Comparison of ENCODE assay signal across 8 cellular contexts in the genomic region with DNA sequence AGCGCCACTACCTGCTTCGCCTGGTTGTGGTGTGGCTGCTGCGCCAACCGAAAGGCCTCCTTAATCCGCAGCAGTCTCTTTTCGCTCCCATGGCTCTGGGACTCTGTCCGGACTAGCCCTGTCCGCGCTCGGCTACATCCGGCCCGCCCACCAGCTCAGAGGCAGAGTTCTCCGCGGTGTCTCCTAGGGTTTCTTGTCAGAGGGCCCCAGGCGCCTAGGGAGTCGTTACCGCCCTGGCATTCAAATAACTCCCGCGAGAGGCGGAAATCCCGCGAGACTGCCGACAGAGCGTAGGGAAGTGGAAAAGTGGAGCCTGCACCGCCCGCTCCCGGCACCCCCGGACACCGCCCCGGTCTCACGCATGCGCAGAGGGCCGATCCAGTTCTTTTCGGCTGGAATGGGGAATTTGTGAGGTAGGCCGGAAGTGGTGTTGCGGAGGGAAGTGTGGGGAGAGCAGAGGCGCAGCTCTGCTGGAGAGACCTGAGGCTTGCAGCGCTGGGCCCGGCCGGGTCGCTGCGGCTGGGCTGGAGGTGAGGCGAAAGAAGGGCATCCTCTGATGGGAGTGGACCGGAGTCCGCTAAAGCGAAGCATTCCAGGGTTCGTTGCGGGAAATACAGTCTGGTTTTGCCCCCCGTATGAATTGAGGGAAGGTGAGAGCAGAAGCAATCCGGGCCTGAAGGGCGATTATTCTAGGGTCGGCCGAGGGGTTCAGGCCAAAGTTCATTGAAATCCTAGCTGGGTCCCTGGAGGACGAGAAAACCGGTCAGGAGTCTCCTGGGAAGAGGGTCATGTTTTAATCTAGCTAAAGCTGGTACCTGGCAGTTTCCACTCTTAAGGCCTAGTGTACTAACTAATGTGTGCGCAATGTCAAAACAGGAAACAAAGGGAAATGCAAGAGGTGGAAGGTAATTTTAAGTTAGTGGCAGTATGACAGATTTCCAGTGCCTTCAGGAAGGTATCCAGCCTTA. TPM values are rescaled to one million over a fixed set of nuclear protein-coding genes. Genes with fewer than 3 reads are reported as not detected.
DNase-seq lines count a peak whose midpoint lies in the region; ATAC-seq and TF ChIP-seq lines count a peak whose summit lies in the region.

A gene (plus strand): TSS at position 456 of the 968 bp plus-strand sequence. CDS start 5,151 bp downstream, outside the sequence.

- no peak for TF ChIP-seq RAD21 in Ishikawa (IDR thresholded peaks at IDR 0.05; ENCODE audit: low read depth)

- H3K4me3 ChIP-seq in PC-3 (ENCODE audit: low read length), result peak within 1 kb of the TSS; percentile 98
- peak within 1 kb of the TSS; percentile 64 for H3K4me3 ChIP-seq in mucosa of descending colon

- H3K4me1 ChIP-seq in PC-3 (ENCODE audit: insufficient read depth, low read length) (peaks cover 50% of the 10 kb centered on the region), mucosa of descending colon (ENCODE audit: low read depth) (peaks cover 13% of the 10 kb centered on the region)

- BruUV-seq in PC-3 (replicated peaks; lab: Mats Ljungman, UMichigan), result TSS peak; percentile 80

- peak within 1 kb of the TSS; percentile 85 for H3K27ac ChIP-seq in PC-3 (ENCODE audit: low read length)
- peak within 1 kb of the TSS; percentile 90 for H3K27ac ChIP-seq in epithelial cell of prostate

- no peaks in the 10 kb centered on the region for H3F3A ChIP-seq in PC-3 (ENCODE audit: low read length, unreplicated experiment)

- intact Hi-C loops in PC-3 (cut with micrococcal nuclease) (loop anchor here (1.0 to 2.0 kb wide), 2 partner anchors 17 to 27 kb away; no protein-coding TSS in a partner anchor), mucosa of descending colon (cut with DNase I, micrococcal nuclease) (no loop called here)

- H3K27me3 ChIP-seq in PC-3 (ENCODE audit: low read length), result no peaks in the 10 kb centered on the region

- peaks cover 87% of the 10 kb centered on the region for H3K79me2 ChIP-seq in PC-3 (ENCODE audit: low read length)

- H4K20me1 ChIP-seq in PC-3 (ENCODE audit: low read length), result no peaks in the 10 kb centered on the region

- no peaks in the 10 kb centered on the region for H3K9me2 ChIP-seq in PC-3 (replicated peaks; ENCODE audit: low read length)

- DNase-seq in DMS114 treated with DMSO at 0.1 percent for 48 hours (lab: John Stamatoyannopoulos, UW; ENCODE audit: unreplicated experiment) (peak; percentile 96), PC-3 (peak; percentile 99), activated T-cell treated with anti-CD3 and anti-CD28 coated beads for 48 hours (ENCODE audit: low read depth) (peak; percentile 99), epithelial cell of prostate (ENCODE audit: low read depth, low spot score) (peak; percentile 95), mucosa of descending colon (peak; percentile 99 to 100 (median 100))
- DNase-seq in stimulated activated CD8-positive, alpha-beta memory T cell treated with anti-CD3 and anti-CD28 coated beads, Interleukin-4, amount 100 ng/mL, for 24 hours (ENCODE audit: low read depth), result peak; percentile 96

- CTCF ChIA-PET in PC-3 (lab: Charles Lee), result no interaction called here

- POLR2A ChIA-PET in PC-3 (lab: Charles Lee; ENCODE audit: unreplicated experiment), result interaction anchor here (0.6 to 0.7 kb wide), 4 partner anchors 28 to 181 kb away, joined by 3 to 5 read pairs (median 3); no protein-coding TSS in a partner anchor

- peak within 1 kb of the TSS; percentile 98 for H3K4me2 ChIP-seq in PC-3 (ENCODE audit: low read length)

- peaks cover 16% of the 10 kb centered on the region for H3K36me3 ChIP-seq in PC-3 (ENCODE audit: low read depth, low read length)
- H3K36me3 ChIP-seq in mucosa of descending colon (ENCODE audit: low read depth), result peaks cover 6% of the 10 kb centered on the region

- H3K9me3 ChIP-seq in PC-3 (ENCODE audit: low read length) (no peaks in the 10 kb centered on the region), mucosa of descending colon (no peaks in the 10 kb centered on the region)

- H3K9ac ChIP-seq in PC-3 (ENCODE audit: low read length), result peak within 1 kb of the TSS; percentile 96

- peak within 1 kb of the TSS; percentile 78 for H2AFZ ChIP-seq in PC-3 (ENCODE audit: low read length)

- no peak for TF ChIP-seq EP300 in Ishikawa (IDR thresholded peaks at IDR 0.05; ENCODE audit: borderline replicate concordance)

- ATAC-seq in GM21576 (IDR thresholded peaks at IDR 0.05; ENCODE audit: unreplicated experiment) (peak; percentile 92), PC-3 (peak; percentile 92), mucosa of descending colon (peak; percentile 95)

- TF ChIP-seq CTCF in PC-3 (conservative IDR thresholded peaks at IDR 0.05; ENCODE audit: low read depth, low read length) (no peak), mucosa of descending colon (IDR thresholded peaks at IDR 0.05) (no peak)

TF ChIP-seq in Ishikawa, 13 proteins besides CTCF, POLR2A, EP300 and RAD21:
- TF ChIP-seq TEAD4 (IDR thresholded peaks at IDR 0.05) (no peak; the same call in 1 of the 2 replicates), FOXM1 (IDR thresholded peaks at IDR 0.05; ENCODE audit: borderline replicate concordance, low read depth) (peak; percentile 79), CREB1 (IDR thresholded peaks at IDR 0.05; ENCODE audit: low read depth) (peak; percentile 37; the same call in 1 of the 2 replicates), YY1 (IDR thresholded peaks at IDR 0.05; ENCODE audit: low read depth) (peak; percentile 65; the same call in 1 of the 2 replicates), NFIC (IDR thresholded peaks at IDR 0.05) (peak; percentile 19; the same call in 1 of the 2 replicates), TAF1 (IDR thresholded peaks at IDR 0.05; ENCODE audit: low read depth) (peak; percentile 92), CEBPB (IDR thresholded peaks at IDR 0.05) (0 out of 2 replicates have a peak, but pooled peaks have one; percentile 3), EGR1 (IDR thresholded peaks at IDR 0.05) (no peak), TCF12 (IDR thresholded peaks at IDR 0.05; ENCODE audit: low read depth) (peak; percentile 24; the same call in 1 of the 2 replicates), ZBTB7A (IDR thresholded peaks at IDR 0.05; ENCODE audit: low read depth) (no peak)
- TF ChIP-seq, protein P1, sequence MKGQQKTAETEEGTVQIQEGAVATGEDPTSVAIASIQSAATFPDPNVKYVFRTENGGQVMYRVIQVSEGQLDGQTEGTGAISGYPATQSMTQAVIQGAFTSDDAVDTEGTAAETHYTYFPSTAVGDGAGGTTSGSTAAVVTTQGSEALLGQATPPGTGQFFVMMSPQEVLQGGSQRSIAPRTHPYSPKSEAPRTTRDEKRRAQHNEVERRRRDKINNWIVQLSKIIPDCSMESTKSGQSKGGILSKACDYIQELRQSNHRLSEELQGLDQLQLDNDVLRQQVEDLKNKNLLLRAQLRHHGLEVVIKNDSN (IDR thresholded peaks at IDR 0.05), result no peak; the same call in 1 of the 2 replicates
- TF ChIP-seq, protein P2, sequence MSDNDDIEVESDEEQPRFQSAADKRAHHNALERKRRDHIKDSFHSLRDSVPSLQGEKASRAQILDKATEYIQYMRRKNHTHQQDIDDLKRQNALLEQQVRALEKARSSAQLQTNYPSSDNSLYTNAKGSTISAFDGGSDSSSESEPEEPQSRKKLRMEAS (IDR thresholded peaks at IDR 0.05), result peak; percentile 59
- TF ChIP-seq, protein P3, sequence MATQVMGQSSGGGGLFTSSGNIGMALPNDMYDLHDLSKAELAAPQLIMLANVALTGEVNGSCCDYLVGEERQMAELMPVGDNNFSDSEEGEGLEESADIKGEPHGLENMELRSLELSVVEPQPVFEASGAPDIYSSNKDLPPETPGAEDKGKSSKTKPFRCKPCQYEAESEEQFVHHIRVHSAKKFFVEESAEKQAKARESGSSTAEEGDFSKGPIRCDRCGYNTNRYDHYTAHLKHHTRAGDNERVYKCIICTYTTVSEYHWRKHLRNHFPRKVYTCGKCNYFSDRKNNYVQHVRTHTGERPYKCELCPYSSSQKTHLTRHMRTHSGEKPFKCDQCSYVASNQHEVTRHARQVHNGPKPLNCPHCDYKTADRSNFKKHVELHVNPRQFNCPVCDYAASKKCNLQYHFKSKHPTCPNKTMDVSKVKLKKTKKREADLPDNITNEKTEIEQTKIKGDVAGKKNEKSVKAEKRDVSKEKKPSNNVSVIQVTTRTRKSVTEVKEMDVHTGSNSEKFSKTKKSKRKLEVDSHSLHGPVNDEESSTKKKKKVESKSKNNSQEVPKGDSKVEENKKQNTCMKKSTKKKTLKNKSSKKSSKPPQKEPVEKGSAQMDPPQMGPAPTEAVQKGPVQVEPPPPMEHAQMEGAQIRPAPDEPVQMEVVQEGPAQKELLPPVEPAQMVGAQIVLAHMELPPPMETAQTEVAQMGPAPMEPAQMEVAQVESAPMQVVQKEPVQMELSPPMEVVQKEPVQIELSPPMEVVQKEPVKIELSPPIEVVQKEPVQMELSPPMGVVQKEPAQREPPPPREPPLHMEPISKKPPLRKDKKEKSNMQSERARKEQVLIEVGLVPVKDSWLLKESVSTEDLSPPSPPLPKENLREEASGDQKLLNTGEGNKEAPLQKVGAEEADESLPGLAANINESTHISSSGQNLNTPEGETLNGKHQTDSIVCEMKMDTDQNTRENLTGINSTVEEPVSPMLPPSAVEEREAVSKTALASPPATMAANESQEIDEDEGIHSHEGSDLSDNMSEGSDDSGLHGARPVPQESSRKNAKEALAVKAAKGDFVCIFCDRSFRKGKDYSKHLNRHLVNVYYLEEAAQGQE (IDR thresholded peaks at IDR 0.05; ENCODE audit: low read depth), result no peak
TF ChIP-seq in Ishikawa: peak in this region for 8.

RNA-seq across cellular contexts. Expression of the gene that starts here (rescaled TPM):
- total RNA-seq in PC-3 (2014; rRNA removed), result 20.1 and 20.7 TPM in 2 replicates
- 10 to 100 TPM; 35.3 to 46.1 (median 38.9) TPM for total RNA-seq in mucosa of descending colon

Comparison
In these comparisons a context has a peak if more than half of its experiments do, and no peak if none do; other contexts are left out.
1. Peak in every context shown above with its lines: DNase-seq, ATAC-seq, H3K4me3 ChIP-seq and H3K27ac ChIP-seq.